In the genomic region with DNA sequence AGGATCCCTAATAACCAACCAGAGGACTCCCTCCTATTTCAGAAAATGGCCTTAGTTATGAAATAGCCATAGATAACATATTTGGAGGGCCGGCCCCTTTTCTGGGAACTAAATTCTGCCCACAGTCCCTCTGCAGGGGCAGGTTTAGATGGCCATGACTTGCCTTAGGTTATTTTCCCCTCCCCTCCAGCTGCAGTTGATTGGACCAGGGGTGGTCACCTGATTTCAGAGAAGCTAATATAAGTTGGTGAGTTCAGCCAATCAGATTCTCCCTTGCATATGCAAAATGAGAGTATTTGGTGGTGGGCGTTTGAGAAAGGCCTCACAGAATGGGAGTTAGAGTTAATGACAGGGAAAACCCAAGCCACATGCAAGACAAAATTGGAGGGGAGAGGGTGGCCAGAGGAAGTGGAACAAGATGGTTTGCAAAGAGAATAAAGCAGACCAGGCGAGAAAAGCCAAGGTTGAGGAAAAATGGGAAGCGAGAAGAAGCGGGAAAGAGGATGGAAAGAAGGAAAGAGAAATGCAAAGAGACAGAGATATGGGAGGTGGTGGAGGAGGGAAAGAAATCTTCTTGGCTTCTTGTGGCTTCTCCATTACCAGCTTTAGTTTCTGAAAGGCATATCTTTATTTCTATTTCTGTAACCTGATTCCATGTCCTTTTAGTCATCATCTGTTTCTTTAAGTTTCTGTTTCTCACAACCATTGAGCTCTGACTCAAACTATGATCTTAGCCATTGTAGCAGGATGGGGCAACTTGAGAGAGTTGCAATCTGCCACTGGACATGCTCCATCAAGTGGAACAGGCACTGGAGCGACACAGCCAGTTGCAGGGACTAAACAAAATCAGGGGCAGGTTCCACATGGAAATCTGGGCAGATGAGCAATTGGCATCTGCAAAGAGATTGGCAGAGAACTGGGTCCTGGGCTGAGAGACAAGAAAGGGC, we compare ENCODE assay signal across 11 cellular contexts.
DNase-seq lines count a peak whose midpoint lies in the region; ATAC-seq and TF ChIP-seq lines count a peak whose summit lies in the region.
"Had no signal": no experiment of that assay in that cellular context is flagged by ENCODE, and none has a peak within 500 bp of the region (broad histone marks: within the 10 kb centered on the region; RNA-seq: fewer than 3 reads in every experiment).

No MANE protein-coding gene starts in this region.

- H3K4ac ChIP-seq in IMR-90 (ENCODE audit: low read depth, low read length), result no peak overlapping the region

- no peak overlapping the region for H2BK120ac ChIP-seq in IMR-90 (ENCODE audit: low read depth, low read length)

- 66% methylated on average over 4 of the region's 6 CpGs; no CpG with 5 or more reads in 1 of the 2 experiments for WGBS in IMR-90 (ENCODE audit: extremely low coverage in 2 of 2, insufficient read length in 1 of 2), 2 experiments

- no peak overlapping the region for H2BK15ac ChIP-seq in IMR-90 (ENCODE audit: low read depth, low read length)

- H3K23ac ChIP-seq in IMR-90 (ENCODE audit: low read depth, low read length), result no peak overlapping the region

- H2BK20ac ChIP-seq in IMR-90 (ENCODE audit: low read depth, low read length), result no peak overlapping the region

- no peaks in the 10 kb centered on the region for H3K79me1 ChIP-seq in IMR-90 (ENCODE audit: low read depth in 1 of 2, low read length in 2 of 2)

- no peak overlapping the region for H3K27ac ChIP-seq in IMR-90 (ENCODE audit: insufficient read depth, low read length)
- H3K27ac ChIP-seq: 22Rv1 had no signal

- no peak for TF ChIP-seq RAD21 in IMR-90 (IDR thresholded peaks at IDR 0.05; ENCODE audit: low read length)

- H3K4me2 ChIP-seq in IMR-90 (ENCODE audit: low read depth, low read length), result no peak overlapping the region

- H2AFZ ChIP-seq in IMR-90 (replicated peaks; ENCODE audit: low read length, poor library complexity), result no peak overlapping the region

- H2AK9ac ChIP-seq in IMR-90 (replicated peaks; ENCODE audit: low read depth, low read length, poor library complexity), result no peak overlapping the region

- TF ChIP-seq POLR2A in IMR-90 (IDR thresholded peaks at IDR 0.05; ENCODE audit: low read depth, low read length), result no peak

- DNase-seq in DMS 273 (lab: John Stamatoyannopoulos, UW; ENCODE audit: unreplicated experiment) (peak; percentile 11), DMS 273 treated with DMSO at 0.1 percent for 48 hours (lab: John Stamatoyannopoulos, UW) (no peak), HCEC 1CT (peak; percentile 38), IMR-90 (peak; percentile 9), glomerular visceral epithelial cell (ENCODE audit: extremely low spot score) (peak; percentile 80), NCI-H1930 (lab: John Stamatoyannopoulos, UW) (no peak)
- no peak for DNase-seq in effector CD4-positive, alpha-beta T cell
- no peak for DNase-seq in activated CD4-positive, CD25-positive, alpha-beta regulatory T cell treated with anti-CD3 and anti-CD28 coated beads, Interleukin-2, amount 50 U/mL, for 72 hours
- DNase-seq: KG1, kidney had no signal

- peaks cover 2% of the 10 kb centered on the region for H3K27me3 ChIP-seq in IMR-90 (ENCODE audit: control insufficient read depth, insufficient read depth, low read length)

- no peak for ATAC-seq in IMR-90 (ENCODE audit: low read depth)

- H3K4me1 ChIP-seq in IMR-90 (ENCODE audit: control insufficient read depth, insufficient read depth, low read length), result no peaks in the 10 kb centered on the region

- intact Hi-C loops in IMR-90 (cut with micrococcal nuclease), result no loop called here

- H3K9ac ChIP-seq in IMR-90 (ENCODE audit: low read depth, low read length), result no peak overlapping the region

- H3K9me1 ChIP-seq in IMR-90 (ENCODE audit: insufficient read depth, low read length), result no peaks in the 10 kb centered on the region

- dilution Hi-C loops in IMR-90 (cut with HindIII; ENCODE audit: low sequenced_read_pairs, unreplicated experiment), result no loop called here

- no peaks in the 10 kb centered on the region for H4K20me1 ChIP-seq in IMR-90 (ENCODE audit: insufficient read depth, low read length)

- BruUV-seq in IMR-90 (replicated peaks; lab: Mats Ljungman, UMichigan), result no TSS peak

- no peak overlapping the region for H4K91ac ChIP-seq in IMR-90 (ENCODE audit: insufficient read depth, low read depth, low read length)

- no peak overlapping the region for H3K14ac ChIP-seq in IMR-90 (replicated peaks; ENCODE audit: low read depth, low read length)

- no peak overlapping the region for H3K56ac ChIP-seq in IMR-90 (ENCODE audit: extremely low read depth, insufficient read depth, low read length)

- no peak overlapping the region for H2BK5ac ChIP-seq in IMR-90 (ENCODE audit: low read depth, low read length, poor library complexity, severe bottlenecking)

- H3K36me3 ChIP-seq in IMR-90 (ENCODE audit: control insufficient read depth, insufficient read depth, low read length), result no peaks in the 10 kb centered on the region

- no peaks in the 10 kb centered on the region for H3K9me3 ChIP-seq in IMR-90 (ENCODE audit: control insufficient read depth, insufficient read depth, low read length)

- H2AK5ac ChIP-seq in IMR-90 (ENCODE audit: low read depth, low read length), result no peak overlapping the region

- H3K4me3 ChIP-seq in IMR-90 (ENCODE audit: insufficient read depth, low read depth, low read length), result no peak overlapping the region

- CTCF ChIA-PET in IMR-90 (lab: Yijun Ruan, JAX), result no interaction called here

- H4K5ac ChIP-seq in IMR-90 (ENCODE audit: low read depth, low read length), result no peak overlapping the region

- POLR2A ChIA-PET in IMR-90 (lab: Charles Lee; ENCODE audit: unreplicated experiment), result interaction anchor here (0.6 kb wide), 1 partner anchor 108 kb away, joined by 3 read pairs; no protein-coding TSS in a partner anchor

- H4K8ac ChIP-seq in IMR-90 (ENCODE audit: low read depth in 2 of 2, low read length in 2 of 2), result no peak overlapping the region

- H3K18ac ChIP-seq in IMR-90 (ENCODE audit: low read depth, low read length), result no peak overlapping the region

- in situ Hi-C loops in IMR-90 (cut with MboI; ENCODE audit: low sequenced_read_pairs), result no loop called here

- TF ChIP-seq CTCF in IMR-90 (conservative IDR thresholded peaks at IDR 0.05; ENCODE audit: low read depth, low read length), result no peak

TF ChIP-seq in IMR-90, 13 proteins besides CTCF, POLR2A, EP300 and RAD21:
- TF ChIP-seq BHLHE40 (IDR thresholded peaks at IDR 0.05; ENCODE audit: low read depth, low read length), result no peak
- TF ChIP-seq NFE2L2 (IDR thresholded peaks at IDR 0.05; ENCODE audit: low read depth, low read length), result no peak
- no peak for TF ChIP-seq RFX5 (IDR thresholded peaks at IDR 0.05; ENCODE audit: low read depth, low read length)
- no peak for TF ChIP-seq FOS (IDR thresholded peaks at IDR 0.05; ENCODE audit: low read depth, low read length)
- TF ChIP-seq MAZ (IDR thresholded peaks at IDR 0.05; ENCODE audit: borderline replicate concordance, low read depth, low read length), result no peak
- no peak for TF ChIP-seq RCOR1 (IDR thresholded peaks at IDR 0.05; ENCODE audit: insufficient replicate concordance, low read length)
- TF ChIP-seq, protein P1, sequence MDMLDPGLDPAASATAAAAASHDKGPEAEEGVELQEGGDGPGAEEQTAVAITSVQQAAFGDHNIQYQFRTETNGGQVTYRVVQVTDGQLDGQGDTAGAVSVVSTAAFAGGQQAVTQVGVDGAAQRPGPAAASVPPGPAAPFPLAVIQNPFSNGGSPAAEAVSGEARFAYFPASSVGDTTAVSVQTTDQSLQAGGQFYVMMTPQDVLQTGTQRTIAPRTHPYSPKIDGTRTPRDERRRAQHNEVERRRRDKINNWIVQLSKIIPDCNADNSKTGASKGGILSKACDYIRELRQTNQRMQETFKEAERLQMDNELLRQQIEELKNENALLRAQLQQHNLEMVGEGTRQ (IDR thresholded peaks at IDR 0.05; ENCODE audit: low read depth, low read length), result no peak
- no peak for TF ChIP-seq ELK1 (IDR thresholded peaks at IDR 0.05; ENCODE audit: borderline replicate concordance, low read depth, low read length)
- no peak for TF ChIP-seq SMC3 (IDR thresholded peaks at IDR 0.05; ENCODE audit: low read depth, low read length)
- no peak for TF ChIP-seq MXI1 (IDR thresholded peaks at IDR 0.05; ENCODE audit: borderline replicate concordance, low read depth, low read length)
- TF ChIP-seq CHD1 (IDR thresholded peaks at IDR 0.05; ENCODE audit: low read depth, low read length), result no peak
- no peak for TF ChIP-seq CEBPB (IDR thresholded peaks at IDR 0.05; ENCODE audit: low read depth, low read length)
- TF ChIP-seq MAFK (IDR thresholded peaks at IDR 0.05; ENCODE audit: low read depth, low read length), result no peak

Comparison
In these comparisons a context has a peak if more than half of its experiments do, and no peak if none do; other contexts are left out.
1. DNase-seq: peak in DMS 273 (single experiment), HCEC 1CT (single experiment), IMR-90 (single experiment) and glomerular visceral epithelial cell (single experiment); none in DMS 273 treated with DMSO at 0.1 percent for 48 hours (single experiment), NCI-H1930 (0 of 2), effector CD4-positive, alpha-beta T cell (single experiment) and activated CD4-positive, CD25-positive, alpha-beta regulatory T cell treated with anti-CD3 and anti-CD28 coated beads, Interleukin-2, amount 50 U/mL, for 72 hours (single experiment).